8 cellular contexts compared by ENCODE assay signal in genomic region chr5:165630211-165630866, GRCh38.
DNase-seq lines count a peak whose midpoint lies in the region; ATAC-seq, FAIRE-seq and TF ChIP-seq lines count a peak whose summit lies in the region.

No MANE protein-coding gene starts in this region.

- no peak overlapping the region for H3K27ac ChIP-seq in GM12878 (ENCODE audit: control insufficient read depth, insufficient read depth)
- no peak overlapping the region for H3K27ac ChIP-seq in stomach
- no peak overlapping the region for H3K27ac ChIP-seq in effector memory CD4-positive, alpha-beta T cell (ENCODE audit: insufficient read depth, low read length, poor library complexity, severe bottlenecking)

- no TSS peak for BruUV-seq in GM12878 (replicated peaks; lab: Mats Ljungman, UMichigan)

- no peak for TF ChIP-seq EP300 in GM12878 (IDR thresholded peaks at IDR 0.05; ENCODE audit: borderline replicate concordance in 1 of 2, control insufficient read depth in 1 of 2, low read depth in 2 of 2, low read length in 2 of 2)
- no peak for TF ChIP-seq EP300 in stomach (IDR thresholded peaks at IDR 0.05)

- H3K9me3 ChIP-seq in GM12878 (replicated peaks; ENCODE audit: control insufficient read depth, insufficient read depth, low read length) = no peaks in the 10 kb centered on the region
- no peaks in the 10 kb centered on the region for H3K9me3 ChIP-seq in stomach
- no peaks in the 10 kb centered on the region for H3K9me3 ChIP-seq in effector memory CD4-positive, alpha-beta T cell (ENCODE audit: control insufficient read depth, low read length)

- H3K9ac ChIP-seq in GM12878 (ENCODE audit: control insufficient read depth, insufficient read depth, low read length) = no peak overlapping the region

- TF ChIP-seq CTCF in GM12878 (IDR thresholded peaks at IDR 0.05 in 2 of 3, conservative IDR thresholded peaks at IDR 0.05 in 1 of 3; ENCODE audit: control insufficient read depth in 2 of 3, extremely low read depth in 1 of 3, insufficient read depth in 1 of 3, low read depth in 3 of 3, low read length in 3 of 3) (peak; percentile 65 to 73 (median 67)), stomach (IDR thresholded peaks at IDR 0.05) (peak in 5 of 7 experiments; percentile 25 to 76 (median 64))

- RAD21 ChIA-PET in GM12878 (lab: Charles Lee; ENCODE audit: unreplicated experiment) = interaction anchor here (0.6 to 0.7 kb wide), 3 partner anchors 251 to 840 kb away, joined by 3 read pairs; no protein-coding TSS in a partner anchor

- H3K27me3 ChIP-seq in GM12878 (replicated peaks in 1 of 2; ENCODE audit: control insufficient read depth in 2 of 2, insufficient read depth in 2 of 2, low read length in 1 of 2) = no peaks in the 10 kb centered on the region
- H3K27me3 ChIP-seq in stomach = no peaks in the 10 kb centered on the region
- H3K27me3 ChIP-seq in effector memory CD4-positive, alpha-beta T cell (replicated peaks; ENCODE audit: control insufficient read depth, insufficient read depth, low read length, poor library complexity, severe bottlenecking) = no peaks in the 10 kb centered on the region

- no peak for TF ChIP-seq POLR2A in GM12878 (IDR thresholded peaks at IDR 0.05; ENCODE audit: low read depth, low read length)
- no peak for TF ChIP-seq POLR2A in stomach (IDR thresholded peaks at IDR 0.05)

- no peak overlapping the region for H3K4me2 ChIP-seq in GM12878 (ENCODE audit: control insufficient read depth, insufficient read depth)

- DNase-seq in DMS 273 (lab: John Stamatoyannopoulos, UW; ENCODE audit: unreplicated experiment) = peak; percentile 64
- peak; percentile 3 for DNase-seq in GM19238 (ENCODE audit: insufficient read length, low spot score)
- peak; percentile 60 for DNase-seq in NCI-H774 (lab: John Stamatoyannopoulos, UW)
- peak; percentile 2 for DNase-seq in GM12878 (ENCODE audit: low read depth, low spot score)
- DNase-seq in inferior parietal cortex (ENCODE audit: extremely low spot score) = peak; percentile 90
- peak; percentile 30 for DNase-seq in stomach
- DNase-seq in effector memory CD4-positive, alpha-beta T cell = no peak

- H3K4me1 ChIP-seq in GM12878 (ENCODE audit: control insufficient read depth, insufficient read depth, low read length) (no peaks in the 10 kb centered on the region), stomach (peaks cover 0 to 6% (median 3%) of the 10 kb centered on the region in 4 donors)
- H3K4me1 ChIP-seq in effector memory CD4-positive, alpha-beta T cell (ENCODE audit: control insufficient read depth, insufficient read depth, low read length, poor library complexity, severe bottlenecking) = no peaks in the 10 kb centered on the region

- FAIRE-seq in GM12878 (lab: Jason Lieb, UNC) = peak; percentile 62

- ATAC-seq in HG03378 (IDR thresholded peaks at IDR 0.05; ENCODE audit: unreplicated experiment) (peak; percentile 88), GM12878 (peak; percentile 98)

- SMC1A ChIA-PET in GM12878 (lab: Charles Lee; ENCODE audit: uncharacterized antibody, unreplicated experiment) = interaction anchor here (0.6 to 1.7 kb wide), 6 partner anchors 10 to 1446 kb away, joined by 3 to 8 read pairs (median 3); no protein-coding TSS in a partner anchor

- H3K36me3 ChIP-seq in GM12878 (ENCODE audit: control insufficient read depth in 2 of 2, insufficient read depth in 2 of 2, low read length in 1 of 2) (no peaks in the 10 kb centered on the region), stomach (no peaks in the 10 kb centered on the region)
- no peaks in the 10 kb centered on the region for H3K36me3 ChIP-seq in effector memory CD4-positive, alpha-beta T cell (ENCODE audit: control insufficient read depth, insufficient read depth, low read length)

- 48% methylated on average over 9 of the region's 9 CpGs for WGBS in GM12878 (ENCODE audit: insufficient coverage, insufficient replicate concordance, low lambda C conversion rate, missing lambda C conversion rate)
- 10 to 30% (median 15%) methylated on average over 9 of the region's 9 CpGs for WGBS in stomach, 5 donors

- H4K20me1 ChIP-seq in GM12878 (ENCODE audit: control insufficient read depth, insufficient read depth) = no peaks in the 10 kb centered on the region

- no peaks in the 10 kb centered on the region for H3K79me2 ChIP-seq in GM12878 (ENCODE audit: control insufficient read depth, insufficient read depth, low read length)

- no peak overlapping the region for H2AFZ ChIP-seq in GM12878 (ENCODE audit: control insufficient read depth, low read depth, low read length)

- in situ Hi-C loops in GM12878 (cut with MboI) = no loop called here

- intact Hi-C loops in GM12878 (cut with micrococcal nuclease; ENCODE audit: unreplicated experiment) (loop anchor here (2.0 to 5.0 kb wide), 2 partner anchors 252 to 1418 kb away; no protein-coding TSS in a partner anchor), stomach (cut with DNase I; ENCODE audit: low total_unique reads) (no loop called here)

- peak; percentile 68 for TF ChIP-seq RAD21 in GM12878 (IDR thresholded peaks at IDR 0.05; ENCODE audit: insufficient read depth, low read depth, low read length)

- no peak overlapping the region for H3K4me3 ChIP-seq in GM12878
- no peak overlapping the region for H3K4me3 ChIP-seq in stomach
- no peak overlapping the region for H3K4me3 ChIP-seq in effector memory CD4-positive, alpha-beta T cell (ENCODE audit: insufficient read depth, low read depth, low read length, poor library complexity, severe bottlenecking)

- CTCF ChIA-PET in GM12878 (lab: Yijun Ruan, JAX) = interaction anchor here (0.5 to 4.7 kb wide), 25 partner anchors 8 to 1603 kb away, joined by 3 to 38 read pairs (median 3); no protein-coding TSS in a partner anchor

- POLR2A ChIA-PET in GM12878 (lab: Charles Lee) = no interaction called here

TF ChIP-seq in GM12878, 131 proteins besides CTCF, POLR2A, EP300 and RAD21:
- TF ChIP-seq ZNF687 (IDR thresholded peaks at IDR 0.05) (no peak), SMC3 (IDR thresholded peaks at IDR 0.05; ENCODE audit: borderline replicate concordance, low read length) (peak; percentile 54; the same call in 1 of the 2 replicates), ASH2L (IDR thresholded peaks at IDR 0.05; ENCODE audit: borderline replicate concordance, low read depth) (no peak), ATF2 (IDR thresholded peaks at IDR 0.05; ENCODE audit: low read length) (no peak), TCF7 (IDR thresholded peaks at IDR 0.05; ENCODE audit: borderline replicate concordance) (no peak), ESRRA (IDR thresholded peaks at IDR 0.05; ENCODE audit: low read length) (no peak)

Comparison
In these comparisons a context has a peak if more than half of its experiments do, and no peak if none do; other contexts are left out.
1. DNase-seq: peak in DMS 273 (single experiment), GM19238 (single experiment), NCI-H774 (single experiment), GM12878 (single experiment), inferior parietal cortex (single experiment) and stomach (single experiment); none in effector memory CD4-positive, alpha-beta T cell (0 of 3).